16 cellular contexts compared by ENCODE assay signal in genomic region chr4:18934197-18934596, GRCh38.
A peak's percentile ranks its signal among the peaks of the same experiment; 100 is the strongest.
DNase-seq lines count a peak whose midpoint lies in the region; ATAC-seq and TF ChIP-seq lines count a peak whose summit lies in the region.
"Had no signal": no experiment of that assay in that cellular context is flagged by ENCODE, and none has a peak within 500 bp of the region (broad histone marks: within the 10 kb centered on the region; RNA-seq: fewer than 3 reads in every experiment).

No MANE protein-coding gene starts in this region.

- peaks cover 34% of the 10 kb centered on the region for H3K4me1 Mint-ChIP-seq in nephron progenitor cell
- H3K4me1 Mint-ChIP-seq: CD4-positive, alpha-beta memory T cell had no signal

- H3K4me3 Mint-ChIP-seq in nephron progenitor cell, result no peak overlapping the region
- H3K4me3 Mint-ChIP-seq: activated CD8-positive, alpha-beta T cell treated with anti-CD3 and anti-CD28 coated beads for 36 hours; CD4-positive, alpha-beta memory T cell had no signal

- no peak for ATAC-seq in HG02938 (IDR thresholded peaks at IDR 0.05; ENCODE audit: unreplicated experiment)
- ATAC-seq: activated CD8-positive, alpha-beta T cell treated with anti-CD3 and anti-CD28 coated beads for 36 hours; body of pancreas; Panc1 had no signal

- no peak overlapping the region for H3K27ac Mint-ChIP-seq in nephron progenitor cell
- H3K27ac Mint-ChIP-seq: activated CD8-positive, alpha-beta T cell treated with anti-CD3 and anti-CD28 coated beads for 36 hours; CD4-positive, alpha-beta memory T cell had no signal

- H3K36me3 ChIP-seq in WERI-Rb-1, result no peaks in the 10 kb centered on the region
- H3K36me3 ChIP-seq: MG63, suprapubic skin had no signal

- no peaks in the 10 kb centered on the region for H3K9me3 ChIP-seq in WERI-Rb-1 (ENCODE audit: severe bottlenecking)
- H3K9me3 ChIP-seq: body of pancreas, MG63, suprapubic skin had no signal

- H3K27me3 Mint-ChIP-seq in nephron progenitor cell (ENCODE audit: low read depth, poor library complexity), result no peaks in the 10 kb centered on the region
- H3K27me3 Mint-ChIP-seq: activated CD8-positive, alpha-beta T cell treated with anti-CD3 and anti-CD28 coated beads for 36 hours; CD4-positive, alpha-beta memory T cell had no signal

- H3K27me3 ChIP-seq in WERI-Rb-1 (ENCODE audit: insufficient read depth, low read depth, severe bottlenecking), result no peaks in the 10 kb centered on the region
- H3K27me3 ChIP-seq: body of pancreas, MG63, suprapubic skin had no signal

- TF ChIP-seq CTCF in LNCaP clone FGC (IDR thresholded peaks at IDR 0.05; ENCODE audit: control insufficient read depth, extremely low read depth, insufficient read depth) (0 out of 2 replicates have a peak, but pooled peaks have one; percentile 21), WERI-Rb-1 (IDR thresholded peaks at IDR 0.05; ENCODE audit: low read depth, low read length) (peak; percentile 20; the same call in 1 of the 2 replicates), nephron progenitor cell (IDR thresholded peaks at IDR 0.05) (no peak)

- no peak overlapping the region for H3K27ac ChIP-seq in WERI-Rb-1
- H3K27ac ChIP-seq: body of pancreas, suprapubic skin had no signal

- no peak overlapping the region for H3K4me3 ChIP-seq in LNCaP clone FGC (ENCODE audit: low read depth, low read length)
- H3K4me3 ChIP-seq in WERI-Rb-1 (ENCODE audit: low read depth, low read length), result no peak overlapping the region
- H3K4me3 ChIP-seq: body of pancreas, lung, MG63, suprapubic skin had no signal

- H3K9me3 Mint-ChIP-seq in nephron progenitor cell, result peaks cover 5% of the 10 kb centered on the region

- no peaks in the 10 kb centered on the region for H3K36me3 Mint-ChIP-seq in nephron progenitor cell (ENCODE audit: low read depth)
- H3K36me3 Mint-ChIP-seq: CD4-positive, alpha-beta memory T cell had no signal

- DNase-seq in EH (ENCODE audit: low read depth) (peak; percentile 33), LNCaP clone FGC (ENCODE audit: low read depth) (no peak), WERI-Rb-1 (peak; percentile 8), kidney tubule cell (ENCODE audit: low spot score) (peak; percentile 11), nephron progenitor cell (no peak), amniotic stem cell (lab: John Stamatoyannopoulos, UW) (no peak)
- no peak for DNase-seq in stimulated activated CD4-positive, alpha-beta T cell treated with anti-CD3 and anti-CD28 coated beads, Interleukin-4, amount 100 ng/mL, for 24 hours
- DNase-seq: activated CD8-positive, alpha-beta T cell treated with anti-CD3 and anti-CD28 coated beads for 36 hours; body of pancreas; CD4-positive, alpha-beta memory T cell; MG63; T-helper 9 cell had no signal

Comparison
In these comparisons a context has a peak if more than half of its experiments do, and no peak if none do; other contexts are left out.
1. DNase-seq: peak in EH (single experiment), WERI-Rb-1 (single experiment) and kidney tubule cell (single experiment); none in LNCaP clone FGC (single experiment), nephron progenitor cell (single experiment), stimulated activated CD4-positive, alpha-beta T cell treated with anti-CD3 and anti-CD28 coated beads, Interleukin-4, amount 100 ng/mL, for 24 hours (single experiment) and amniotic stem cell (single experiment).